19 cellular contexts compared by ENCODE assay signal in the genomic region with DNA sequence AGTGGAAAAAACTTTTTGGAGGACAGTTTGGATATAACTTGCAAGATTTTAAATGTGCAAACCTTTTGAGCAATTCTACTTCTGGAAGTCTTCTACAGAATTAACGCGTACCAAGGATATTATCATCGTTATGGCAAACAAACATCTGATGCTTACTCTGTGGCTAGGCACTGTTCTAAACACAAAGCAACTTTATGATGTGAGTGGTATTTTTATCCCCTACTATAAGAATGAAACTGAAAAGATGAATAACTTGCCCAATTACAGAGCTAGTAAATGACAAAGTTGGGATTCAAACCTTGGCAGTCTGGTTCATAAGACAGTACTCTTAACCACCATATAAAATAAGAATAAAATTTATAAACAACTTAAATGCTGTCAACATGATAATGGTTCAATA. TPM values are rescaled to one million over a fixed set of nuclear protein-coding genes. Genes with fewer than 3 reads are reported as not detected.
"Had no signal": no experiment of that assay in that cellular context is flagged by ENCODE, and none has a peak within 500 bp of the region (broad histone marks: within the 10 kb centered on the region; RNA-seq: fewer than 3 reads in every experiment).

No MANE protein-coding gene starts in this region.

- ATAC-seq: activated CD4-positive, alpha-beta T cell treated with anti-CD3 and anti-CD28 coated beads for 36 hours; esophagus mucosa; gastrocnemius medialis; stimulated activated memory B cell treated with anti-CD40 and anti-IgM and Interleukin-4, amounts not matched to agents 10 μg/mL and 1 μg/mL and 100 μg/mL, for 72 hours; WTC11 had no signal

- DNase-seq: activated CD4-positive, alpha-beta memory T cell treated with anti-CD3 and anti-CD28 coated beads for 36 hours; activated CD4-positive, alpha-beta T cell treated with anti-CD3 and anti-CD28 coated beads for 36 hours; activated T-cell treated with anti-CD3 and anti-CD28 coated beads for 4 hours; cerebellar nuclear complex; effector CD4-positive, alpha-beta T cell; gastrocnemius medialis; head of caudate nucleus; left ventricle myocardium inferior; mammary epithelial cell; nephron progenitor cell; nucleus accumbens; sigmoid colon; stimulated activated CD4-positive, alpha-beta T cell treated with anti-CD3 and anti-CD28 coated beads, Interleukin-4, amount 100 ng/mL, for 4 hours; thyroid gland had no signal

- H3K9me3 ChIP-seq: gastrocnemius medialis, left ventricle myocardium inferior, sigmoid colon, thyroid gland had no signal

- H3K4me3 ChIP-seq: gastrocnemius medialis, left ventricle myocardium inferior, sigmoid colon, thyroid gland had no signal

- H3K36me3 ChIP-seq: gastrocnemius medialis, left ventricle myocardium inferior, sigmoid colon, thyroid gland had no signal

- H3K4me1 ChIP-seq: gastrocnemius medialis, left ventricle myocardium inferior, sigmoid colon, thyroid gland had no signal

- H3K27ac ChIP-seq: gastrocnemius medialis, left ventricle myocardium inferior, sigmoid colon, thyroid gland had no signal

- FAIRE-seq: bronchial epithelial cell had no signal

- H3K27me3 ChIP-seq: gastrocnemius medialis, sigmoid colon, thyroid gland had no signal

RNA-seq across cellular contexts. Expression of a gene that starts 15.8 kb away (rescaled TPM):
- polyA plus RNA-seq: mammary epithelial cell, sigmoid colon, urinary bladder had no signal
